In genomic region chr1:39573736-39574624, GRCh38 we compare ENCODE assay signal across 8 cellular contexts. TPM values are rescaled to one million over a fixed set of nuclear protein-coding genes. Genes with fewer than 3 reads are reported as not detected.
A peak's percentile ranks its signal among the peaks of the same experiment; 100 is the strongest.
DNase-seq lines count a peak whose midpoint lies in the region; ATAC-seq and TF ChIP-seq lines count a peak whose summit lies in the region.

No MANE protein-coding gene starts in this region.

- peaks cover 71% of the 10 kb centered on the region for H4K20me1 ChIP-seq in smooth muscle cell (ENCODE audit: low read depth)

- no peak for TF ChIP-seq CTCF in smooth muscle cell (IDR thresholded peaks at IDR 0.05; ENCODE audit: borderline replicate concordance, insufficient read depth, poor library complexity, severe bottlenecking)
- no peak for TF ChIP-seq CTCF in GM10248 (IDR thresholded peaks at IDR 0.05; ENCODE audit: control extremely low read depth, extremely low read depth, low read depth, missing control alignments)

- peak overlapping the region; percentile 85 for H3K27ac ChIP-seq in smooth muscle cell (ENCODE audit: low read depth)

- H3K4me2 ChIP-seq in smooth muscle cell: peak overlapping the region; percentile 99

- peaks cover 24% of the 10 kb centered on the region for H3K36me3 ChIP-seq in smooth muscle cell (ENCODE audit: low read depth)

- intact Hi-C loops in activated T-helper 2 cell treated with anti-CD3 and anti-CD28 coated beads, Interferon-gamma antibody, Interleukin-2, Interleukin-4, amounts not matched to agents 10 μg/mL and 5 μg/mL and 100 μg/mL, durations not matched to agents 14 hours and 24 hours and 36 hours (cut with micrococcal nuclease): loop anchor here (2.0 kb wide), 1 partner anchor 79 kb away; no protein-coding TSS in a partner anchor

- peaks cover 58% of the 10 kb centered on the region for H3K79me2 ChIP-seq in smooth muscle cell (ENCODE audit: low read depth)

- ATAC-seq in activated T-cell treated with anti-CD3 and anti-CD28 coated beads, Interleukin-2, amount 50 U/mL, for 72 hours (replicated peaks in 1 of 2): no peak
- ATAC-seq in GM21515 (IDR thresholded peaks at IDR 0.05; ENCODE audit: unreplicated experiment): no peak

- CTCF ChIA-PET in GM10248 (lab: Yijun Ruan, JAX): interaction anchor here (1.0 to 3.1 kb wide), 11 partner anchors 9 to 382 kb away, joined by 3 to 12 read pairs (median 5); no protein-coding TSS in a partner anchor

- H3K4me3 ChIP-seq in smooth muscle cell: peak overlapping the region; percentile 97

- H3K27me3 ChIP-seq in smooth muscle cell (ENCODE audit: low read depth): no peaks in the 10 kb centered on the region

- no peaks in the 10 kb centered on the region for H3F3A ChIP-seq in smooth muscle cell (ENCODE audit: low read depth)

- 56% methylated on average over 12 of the region's 12 CpGs for WGBS in smooth muscle cell (ENCODE audit: low lambda C conversion rate)

- no peak for DNase-seq in activated T-cell treated with anti-CD3 and anti-CD28 coated beads, Interleukin-2, amount 50 U/mL, for 72 hours
- DNase-seq in activated T-cell treated with anti-CD3 and anti-CD28 coated beads for 4 hours (no peak), hepatic stellate cell (ENCODE audit: low spot score) (peak; percentile 80), smooth muscle cell (lab: John Stamatoyannopoulos, UW; ENCODE audit: unreplicated experiment) (no peak), GM10248 (ENCODE audit: extremely low spot score) (no peak), NCI-H748 (lab: John Stamatoyannopoulos, UW; ENCODE audit: unreplicated experiment) (no peak)
- no peak for DNase-seq in activated T-helper 2 cell treated with anti-CD3 and anti-CD28 coated beads, Interferon-gamma antibody, Interleukin-2, Interleukin-4, amounts not matched to agents 10 μg/mL and 5 μg/mL and 100 μg/mL, durations not matched to agents 14 hours and 24 hours and 36 hours (ENCODE audit: low spot score)

- peak overlapping the region; percentile 27 for H3K27ac Mint-ChIP-seq in activated T-cell treated with anti-CD3 and anti-CD28 coated beads, Interleukin-2, amount 50 U/mL, for 72 hours
- peak overlapping the region; percentile 62 for H3K27ac Mint-ChIP-seq in activated T-helper 2 cell treated with anti-CD3 and anti-CD28 coated beads, Interferon-gamma antibody, Interleukin-2, Interleukin-4, amounts not matched to agents 10 μg/mL and 5 μg/mL and 100 μg/mL, durations not matched to agents 14 hours and 24 hours and 36 hours

- H3K4me1 Mint-ChIP-seq in activated T-cell treated with anti-CD3 and anti-CD28 coated beads, Interleukin-2, amount 50 U/mL, for 72 hours (ENCODE audit: low read depth): peaks cover 50% of the 10 kb centered on the region
- peaks cover 39% of the 10 kb centered on the region for H3K4me1 Mint-ChIP-seq in activated T-helper 2 cell treated with anti-CD3 and anti-CD28 coated beads, Interferon-gamma antibody, Interleukin-2, Interleukin-4, amounts not matched to agents 10 μg/mL and 5 μg/mL and 100 μg/mL, durations not matched to agents 14 hours and 24 hours and 36 hours (ENCODE audit: low read depth)

- no peak overlapping the region for H2AFZ ChIP-seq in smooth muscle cell (ENCODE audit: low read depth)

- H3K36me3 Mint-ChIP-seq in activated T-cell treated with anti-CD3 and anti-CD28 coated beads, Interleukin-2, amount 50 U/mL, for 72 hours (ENCODE audit: insufficient read depth in 2 of 2): peaks cover 7 to 35% of the 10 kb centered on the region in 2 donors
- peaks cover 69% of the 10 kb centered on the region for H3K36me3 Mint-ChIP-seq in activated T-helper 2 cell treated with anti-CD3 and anti-CD28 coated beads, Interferon-gamma antibody, Interleukin-2, Interleukin-4, amounts not matched to agents 10 μg/mL and 5 μg/mL and 100 μg/mL, durations not matched to agents 14 hours and 24 hours and 36 hours (ENCODE audit: low read depth)

- H3K27me3 Mint-ChIP-seq in activated T-cell treated with anti-CD3 and anti-CD28 coated beads, Interleukin-2, amount 50 U/mL, for 72 hours (ENCODE audit: low read depth): no peaks in the 10 kb centered on the region
- no peaks in the 10 kb centered on the region for H3K27me3 Mint-ChIP-seq in activated T-helper 2 cell treated with anti-CD3 and anti-CD28 coated beads, Interferon-gamma antibody, Interleukin-2, Interleukin-4, amounts not matched to agents 10 μg/mL and 5 μg/mL and 100 μg/mL, durations not matched to agents 14 hours and 24 hours and 36 hours (ENCODE audit: low read depth)

- H3K9me3 ChIP-seq in smooth muscle cell (replicated peaks; ENCODE audit: low read depth): no peaks in the 10 kb centered on the region

- H3K4me3 Mint-ChIP-seq in activated T-cell treated with anti-CD3 and anti-CD28 coated beads, Interleukin-2, amount 50 U/mL, for 72 hours: peak overlapping the region; percentile 93 to 96
- H3K4me3 Mint-ChIP-seq in activated T-helper 2 cell treated with anti-CD3 and anti-CD28 coated beads, Interferon-gamma antibody, Interleukin-2, Interleukin-4, amounts not matched to agents 10 μg/mL and 5 μg/mL and 100 μg/mL, durations not matched to agents 14 hours and 24 hours and 36 hours (ENCODE audit: low read depth): peak overlapping the region; percentile 91

- peaks cover 20% of the 10 kb centered on the region for H3K4me1 ChIP-seq in smooth muscle cell (ENCODE audit: low read depth)

- peak overlapping the region; percentile 20 for H3K9ac ChIP-seq in smooth muscle cell (ENCODE audit: low read depth)

- POLR2A ChIA-PET in GM10248 (lab: Yijun Ruan, JAX): interaction anchor here (0.5 to 0.6 kb wide), 3 partner anchors 28 to 230 kb away, joined by 4 to 6 read pairs (median 6); no protein-coding TSS in a partner anchor

- H3K9me3 Mint-ChIP-seq in activated T-cell treated with anti-CD3 and anti-CD28 coated beads, Interleukin-2, amount 50 U/mL, for 72 hours: no peaks in the 10 kb centered on the region
- no peaks in the 10 kb centered on the region for H3K9me3 Mint-ChIP-seq in activated T-helper 2 cell treated with anti-CD3 and anti-CD28 coated beads, Interferon-gamma antibody, Interleukin-2, Interleukin-4, amounts not matched to agents 10 μg/mL and 5 μg/mL and 100 μg/mL, durations not matched to agents 14 hours and 24 hours and 36 hours

RNA-seq across cellular contexts. Expression of gene PABPC4, which starts 2.6 kb away (rescaled TPM):
- total RNA-seq in activated T-cell treated with anti-CD3 and anti-CD28 coated beads, Interleukin-2, amount 50 U/mL, for 72 hours: 100 to 1,000 TPM; 333 to 424 TPM
- 369 and 375 TPM in 2 replicates for total RNA-seq in activated T-helper 2 cell treated with anti-CD3 and anti-CD28 coated beads, Interferon-gamma antibody, Interleukin-2, Interleukin-4, amounts not matched to agents 10 μg/mL and 5 μg/mL and 100 μg/mL, durations not matched to agents 14 hours and 24 hours and 36 hours
- total RNA-seq in smooth muscle cell: 76.3 and 106 TPM in 2 replicates
- 67.1 and 90.3 TPM in 2 replicates for polyA plus RNA-seq in smooth muscle cell
